In genomic region chr15:64149424-64150235, GRCh38 we compare ENCODE assay signal across 9 cellular contexts. TPM values are rescaled to one million over a fixed set of nuclear protein-coding genes. Genes with fewer than 3 reads are reported as not detected.
A peak's percentile ranks its signal among the peaks of the same experiment; 100 is the strongest.
DNase-seq lines count a peak whose midpoint lies in the region; ATAC-seq, FAIRE-seq and TF ChIP-seq lines count a peak whose summit lies in the region.
"Had no signal": no experiment of that assay in that cellular context is flagged by ENCODE, and none has a peak within 500 bp of the region (broad histone marks: within the 10 kb centered on the region; RNA-seq: fewer than 3 reads in every experiment).

No MANE protein-coding gene starts in this region.

- POLR2A ChIA-PET in SK-N-SH (lab: Yijun Ruan, JAX) = interaction anchor here (0.7 kb wide), 1 partner anchor 486 kb away, joined by 3 read pairs; no protein-coding TSS in a partner anchor

- intact Hi-C loops in sigmoid colon (cut with DNase I) = no loop called here

- no peaks in the 10 kb centered on the region for H3K27me3 ChIP-seq in Loucy (ENCODE audit: insufficient read depth, low read length, poor library complexity, severe bottlenecking)
- H3K27me3 ChIP-seq in bronchial epithelial cell (ENCODE audit: control insufficient read depth, insufficient read depth, low read length) = no peaks in the 10 kb centered on the region
- H3K27me3 ChIP-seq in SK-N-SH (ENCODE audit: insufficient read depth) = no peaks in the 10 kb centered on the region
- peaks cover 24 to 33% (median 27%) of the 10 kb centered on the region in 3 donors for H3K27me3 ChIP-seq in sigmoid colon

- CTCF ChIA-PET in SK-N-SH (lab: Yijun Ruan, JAX) = interaction anchor here (0.9 to 2.2 kb wide), 3 partner anchors 17 to 42 kb away, joined by 3 to 6 read pairs (median 4); no protein-coding TSS in a partner anchor

- H4K20me1 ChIP-seq in Loucy (ENCODE audit: insufficient read depth, low read length, poor library complexity, severe bottlenecking) (no peaks in the 10 kb centered on the region), SK-N-SH (ENCODE audit: insufficient read depth) (peaks cover 9% of the 10 kb centered on the region; the same call in 1 of the 2 replicates)

- no peak for TF ChIP-seq RAD21 in SK-N-SH (IDR thresholded peaks at IDR 0.05; ENCODE audit: low read length)

- TF ChIP-seq EP300 in SK-N-SH (IDR thresholded peaks at IDR 0.05; ENCODE audit: borderline replicate concordance in 1 of 2, low read depth in 1 of 2, low read length in 1 of 2) (no peak), sigmoid colon (IDR thresholded peaks at IDR 0.05) (no peak)

- peaks cover 15% of the 10 kb centered on the region for H3K4me1 ChIP-seq in Loucy (ENCODE audit: insufficient read depth, low read length, poor library complexity, severe bottlenecking)
- peaks cover 0 to 42% of the 10 kb centered on the region in 2 experiments; a peak in 2 of 4 replicates for H3K4me1 ChIP-seq in SK-N-SH (ENCODE audit: control insufficient read depth in 1 of 2, insufficient read depth in 2 of 2, low read depth in 1 of 2, low read length in 1 of 2)
- peaks cover 0 to 34% (median 29%) of the 10 kb centered on the region in 4 donors for H3K4me1 ChIP-seq in sigmoid colon

- H3K4me3 ChIP-seq in Loucy (ENCODE audit: low read length, poor library complexity, severe bottlenecking) (no peak overlapping the region), bronchial epithelial cell (ENCODE audit: low read depth, low read length) (no peak overlapping the region), SK-N-SH (ENCODE audit: low read depth in 2 of 2, low read length in 1 of 2) (no peak overlapping the region), sigmoid colon (no peak overlapping the region)

- H3K9ac ChIP-seq in Loucy (ENCODE audit: low read depth, low read length, poor library complexity, severe bottlenecking) = peak overlapping the region; percentile 9
- no peak overlapping the region for H3K9ac ChIP-seq in SK-N-SH

- H3K27ac Mint-ChIP-seq in stimulated activated effector memory CD8-positive, alpha-beta T cell treated with anti-CD3 and anti-CD28 coated beads, Interleukin-12 subunit alpha, Interleukin-12 subunit beta, amount 100 ng/mL, for 72 hours = no peak overlapping the region

- no peaks in the 10 kb centered on the region for H3K9me3 Mint-ChIP-seq in stimulated activated effector memory CD8-positive, alpha-beta T cell treated with anti-CD3 and anti-CD28 coated beads, Interleukin-12 subunit alpha, Interleukin-12 subunit beta, amount 100 ng/mL, for 72 hours

- no peak for ATAC-seq in stimulated activated effector memory CD8-positive, alpha-beta T cell treated with anti-CD3 and anti-CD28 coated beads, Interleukin-12 subunit alpha, Interleukin-12 subunit beta, amount 100 ng/mL, for 72 hours
- ATAC-seq in GM21390 (IDR thresholded peaks at IDR 0.05; ENCODE audit: unreplicated experiment) = no peak

- 96% methylated on average over 3 of the region's 3 CpGs for WGBS in SK-N-SH (ENCODE audit: low lambda C conversion rate)
- WGBS in sigmoid colon, 2 donors = 71 to 78% methylated on average over 3 of the region's 3 CpGs

- TF ChIP-seq CTCF in Loucy (conservative IDR thresholded peaks at IDR 0.05; ENCODE audit: low read length) (peak; percentile 64), bronchial epithelial cell (IDR thresholded peaks at IDR 0.05; ENCODE audit: insufficient read depth, low read length, severe bottlenecking) (peak; percentile 25), SK-N-SH (IDR thresholded peaks at IDR 0.05) (no peak), sigmoid colon (IDR thresholded peaks at IDR 0.05) (no peak)

- H3K27ac ChIP-seq in SK-N-SH (ENCODE audit: low read depth in 2 of 2, low read length in 1 of 2) (no peak overlapping the region), sigmoid colon (no peak overlapping the region)

- FAIRE-seq in bronchial epithelial cell (lab: Jason Lieb, UNC) = no peak

- DNase-seq in activated CD4-positive, alpha-beta T cell treated with anti-CD3 and anti-CD28 coated beads for 48 hours = peak; percentile 33
- DNase-seq in activated CD4-positive, alpha-beta T cell treated with anti-CD3 and anti-CD28 coated beads, Interleukin-2, amount 50 U/mL, for 1 hour = no peak
- DNase-seq in bronchial epithelial cell (ENCODE audit: low read depth) = peak; percentile 40
- DNase-seq in stimulated activated effector memory CD8-positive, alpha-beta T cell treated with anti-CD3 and anti-CD28 coated beads, Interleukin-12 subunit alpha, Interleukin-12 subunit beta, amount 100 ng/mL, for 72 hours (ENCODE audit: low spot score in 2 of 2) = no peak
- DNase-seq in SK-N-SH = no peak
- no peak for DNase-seq in sigmoid colon
- DNase-seq: NCI-H1092 had no signal

- TF ChIP-seq POLR2A in sigmoid colon (IDR thresholded peaks at IDR 0.05) = no peak

- H3K36me3 ChIP-seq in Loucy (ENCODE audit: insufficient read depth, low read length) (peaks cover 8% of the 10 kb centered on the region; the same call in 1 of the 2 replicates), bronchial epithelial cell (ENCODE audit: control insufficient read depth, insufficient read depth, low read length) (peaks cover 2% of the 10 kb centered on the region), SK-N-SH (replicated peaks in 1 of 2; ENCODE audit: control insufficient read depth in 1 of 2, insufficient read depth in 2 of 2, low read length in 1 of 2) (peaks cover 0 to 11% of the 10 kb centered on the region in 2 experiments), sigmoid colon (peaks cover 0 to 14% (median 2%) of the 10 kb centered on the region in 4 donors)

- peaks cover 33% of the 10 kb centered on the region for H3K4me1 Mint-ChIP-seq in stimulated activated effector memory CD8-positive, alpha-beta T cell treated with anti-CD3 and anti-CD28 coated beads, Interleukin-12 subunit alpha, Interleukin-12 subunit beta, amount 100 ng/mL, for 72 hours

- peaks cover 2% of the 10 kb centered on the region; the same call in 1 of the 2 replicates for H3F3A ChIP-seq in Loucy (ENCODE audit: low read depth)
- peaks cover 28% of the 10 kb centered on the region for H3F3A ChIP-seq in SK-N-SH (replicated peaks; ENCODE audit: insufficient read depth)

- H3K9me2 ChIP-seq in Loucy (replicated peaks; ENCODE audit: low read depth, low read length) (no peaks in the 10 kb centered on the region), SK-N-SH (no peaks in the 10 kb centered on the region)

- peaks cover 29% of the 10 kb centered on the region for H3K36me3 Mint-ChIP-seq in stimulated activated effector memory CD8-positive, alpha-beta T cell treated with anti-CD3 and anti-CD28 coated beads, Interleukin-12 subunit alpha, Interleukin-12 subunit beta, amount 100 ng/mL, for 72 hours

- H3K4me2 ChIP-seq in Loucy (ENCODE audit: low read depth, low read length, poor library complexity, severe bottlenecking) (peak overlapping the region; percentile 9), SK-N-SH (no peak overlapping the region)

- H2AFZ ChIP-seq in Loucy (ENCODE audit: low read length) (peak overlapping the region; percentile 75), SK-N-SH (ENCODE audit: low read depth) (no peak overlapping the region)

- no peaks in the 10 kb centered on the region for H3K79me2 ChIP-seq in Loucy (ENCODE audit: insufficient read depth, low read length)
- no peaks in the 10 kb centered on the region for H3K79me2 ChIP-seq in SK-N-SH (ENCODE audit: insufficient read depth)

- no peaks in the 10 kb centered on the region for H3K9me3 ChIP-seq in Loucy (ENCODE audit: insufficient read depth, low read depth, low read length)
- H3K9me3 ChIP-seq in SK-N-SH = no peaks in the 10 kb centered on the region
- no peaks in the 10 kb centered on the region for H3K9me3 ChIP-seq in sigmoid colon

- H3K4me3 Mint-ChIP-seq in stimulated activated effector memory CD8-positive, alpha-beta T cell treated with anti-CD3 and anti-CD28 coated beads, Interleukin-12 subunit alpha, Interleukin-12 subunit beta, amount 100 ng/mL, for 72 hours = peak overlapping the region; percentile 1

TF ChIP-seq in SK-N-SH, 30 proteins besides CTCF, POLR2A, EP300 and RAD21 (continues in another document):
- no peak for TF ChIP-seq TCF12 (IDR thresholded peaks at IDR 0.05)
- no peak for TF ChIP-seq ELF1 (IDR thresholded peaks at IDR 0.05)
- TF ChIP-seq, protein P1, sequence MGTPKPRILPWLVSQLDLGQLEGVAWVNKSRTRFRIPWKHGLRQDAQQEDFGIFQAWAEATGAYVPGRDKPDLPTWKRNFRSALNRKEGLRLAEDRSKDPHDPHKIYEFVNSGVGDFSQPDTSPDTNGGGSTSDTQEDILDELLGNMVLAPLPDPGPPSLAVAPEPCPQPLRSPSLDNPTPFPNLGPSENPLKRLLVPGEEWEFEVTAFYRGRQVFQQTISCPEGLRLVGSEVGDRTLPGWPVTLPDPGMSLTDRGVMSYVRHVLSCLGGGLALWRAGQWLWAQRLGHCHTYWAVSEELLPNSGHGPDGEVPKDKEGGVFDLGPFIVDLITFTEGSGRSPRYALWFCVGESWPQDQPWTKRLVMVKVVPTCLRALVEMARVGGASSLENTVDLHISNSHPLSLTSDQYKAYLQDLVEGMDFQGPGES (IDR thresholded peaks at IDR 0.05; ENCODE audit: low read depth, low read length) = no peak
- TF ChIP-seq FOXM1 (IDR thresholded peaks at IDR 0.05; ENCODE audit: low read depth) = no peak
- TF ChIP-seq NRF1 (IDR thresholded peaks at IDR 0.05; ENCODE audit: low read depth, low read length) = no peak
- no peak for TF ChIP-seq GATA2 (CRISPR knock-in tag; IDR thresholded peaks at IDR 0.05)
- TF ChIP-seq RCOR1 (IDR thresholded peaks at IDR 0.05; ENCODE audit: low read length) = no peak

RNA-seq across cellular contexts. Expression of gene SNX22, which starts 1.9 kb away (rescaled TPM):
- total RNA-seq in bronchial epithelial cell (under 0.01 and 0.13 TPM in 2 replicates), sigmoid colon (under 1 TPM in 3 of 4 donors, not detected in 1; under 0.01 to 0.95 (median 0.83) TPM)
- polyA plus RNA-seq in SK-N-SH (2012; rRNA removed) (0.94 and 1.2 TPM in 2 replicates), sigmoid colon (1 to 10 TPM in 1 of 3 donors, under 1 TPM in 1, not detected in 1; 0.23 to 8.4 TPM)
- 0.31 and 0.42 TPM in 2 replicates for polyA plus RNA-seq in SK-N-SH (2012; cell fraction: cytosol; rRNA removed)
- 4.0 and 4.1 TPM in 2 replicates for polyA plus RNA-seq in SK-N-SH (2012; cell fraction: nucleus; rRNA removed)

RNA-seq across cellular contexts. Expression of gene PPIB, which starts 13.2 kb away (rescaled TPM):
- total RNA-seq in bronchial epithelial cell (667 and 1,074 TPM in 2 replicates), sigmoid colon (100 to 1,000 TPM; 154 to 232 (median 183) TPM)
- polyA plus RNA-seq in SK-N-SH (2012; rRNA removed) (1,358 and 1,379 TPM in 2 replicates), sigmoid colon (100 to 1,000 TPM; 162 to 647 (median 169) TPM)
- 1,298 and 1,346 TPM in 2 replicates for polyA plus RNA-seq in SK-N-SH (2012; cell fraction: cytosol; rRNA removed)
- 434 and 570 TPM in 2 replicates for polyA plus RNA-seq in SK-N-SH (2012; cell fraction: nucleus; rRNA removed)

RNA-seq across cellular contexts. Expression of gene SNX1, which starts 53.8 kb away (rescaled TPM):
- total RNA-seq in bronchial epithelial cell = 26.4 and 28.7 TPM in 2 replicates
- 80.7 and 95.7 TPM in 2 replicates for polyA plus RNA-seq in SK-N-SH (2012; rRNA removed)
- 80.3 and 80.8 TPM in 2 replicates for polyA plus RNA-seq in SK-N-SH (2012; cell fraction: cytosol; rRNA removed)
- polyA plus RNA-seq in SK-N-SH (2012; cell fraction: nucleus; rRNA removed) = 172 and 256 TPM in 2 replicates
- total RNA-seq in sigmoid colon = 10 to 100 TPM; 74.5 to 88.1 (median 81.5) TPM
- 10 to 100 TPM; 70.3 to 86.7 (median 70.9) TPM for polyA plus RNA-seq in sigmoid colon

RNA-seq across cellular contexts. Expression of gene CIAO2A, which starts 56.0 kb away (rescaled TPM):
- total RNA-seq in bronchial epithelial cell = 53.0 and 62.1 TPM in 2 replicates
- 53.0 and 65.3 TPM in 2 replicates for polyA plus RNA-seq in SK-N-SH (2012; rRNA removed)
- polyA plus RNA-seq in SK-N-SH (2012; cell fraction: cytosol; rRNA removed) = 76.9 and 96.9 TPM in 2 replicates
- 16.5 and 20.9 TPM in 2 replicates for polyA plus RNA-seq in SK-N-SH (2012; cell fraction: nucleus; rRNA removed)
- 10 to 100 TPM; 24.7 to 51.7 (median 42.2) TPM for total RNA-seq in sigmoid colon
- polyA plus RNA-seq in sigmoid colon = 100 to 1,000 TPM; 118 to 339 (median 223) TPM

Comparison
In these comparisons a context has a peak if more than half of its experiments do, and no peak if none do; other contexts are left out.
1. DNase-seq: peak in activated CD4-positive, alpha-beta T cell treated with anti-CD3 and anti-CD28 coated beads for 48 hours (single experiment) and bronchial epithelial cell (single experiment); none in activated CD4-positive, alpha-beta T cell treated with anti-CD3 and anti-CD28 coated beads, Interleukin-2, amount 50 U/mL, for 1 hour (single experiment), stimulated activated effector memory CD8-positive, alpha-beta T cell treated with anti-CD3 and anti-CD28 coated beads, Interleukin-12 subunit alpha, Interleukin-12 subunit beta, amount 100 ng/mL, for 72 hours (0 of 2), SK-N-SH (single experiment) and sigmoid colon (single experiment).
2. CTCF ChIP-seq: peak in Loucy (single experiment) and bronchial epithelial cell (single experiment); none in SK-N-SH (single experiment) and sigmoid colon (0 of 4).